8 cellular contexts compared by ENCODE assay signal in the genomic region with DNA sequence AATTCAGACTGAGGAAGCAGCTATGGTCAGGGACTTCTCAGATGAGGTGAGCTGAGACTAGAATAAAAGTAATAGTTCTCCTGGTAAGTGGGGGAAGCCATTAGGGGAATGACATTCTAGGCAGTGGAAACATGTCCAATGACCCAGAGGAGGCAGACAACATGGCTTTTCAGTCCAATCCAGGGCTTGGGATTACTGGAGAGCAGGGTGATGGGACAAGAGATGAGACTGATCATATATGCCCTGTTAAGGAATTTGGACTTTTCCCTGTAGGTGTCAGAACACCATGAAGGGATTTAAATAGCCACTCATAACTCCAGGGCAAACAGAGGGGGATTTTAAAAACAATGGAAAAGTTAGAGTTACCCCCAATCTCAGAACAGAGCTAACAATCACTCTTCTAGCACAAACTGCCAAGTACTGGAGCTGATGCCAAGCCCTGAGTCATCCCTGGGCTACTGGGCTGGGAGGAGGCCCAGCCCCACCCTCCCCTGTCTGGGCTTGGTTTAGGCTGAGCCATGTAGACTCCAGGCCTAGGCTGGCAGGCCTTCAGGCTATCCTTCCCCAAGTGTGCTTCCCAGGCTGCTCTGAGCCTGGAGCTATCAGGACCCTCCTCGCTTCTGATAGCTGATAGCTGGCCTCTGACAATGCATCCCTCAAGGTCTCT. TPM values are rescaled to one million over a fixed set of nuclear protein-coding genes. Genes with fewer than 3 reads are reported as not detected.
DNase-seq lines count a peak whose midpoint lies in the region; ATAC-seq and TF ChIP-seq lines count a peak whose summit lies in the region.

No MANE protein-coding gene starts in this region.

- intact Hi-C loops in body of pancreas (cut with DNase I): no loop called here

- TF ChIP-seq POLR2A in body of pancreas (IDR thresholded peaks at IDR 0.05) (no peak), suprapubic skin (IDR thresholded peaks at IDR 0.05) (no peak)

- TF ChIP-seq CTCF in body of pancreas (IDR thresholded peaks at IDR 0.05): no peak
- no peak for TF ChIP-seq CTCF in suprapubic skin (IDR thresholded peaks at IDR 0.05)

- peak; percentile 11 for DNase-seq in stimulated activated CD4-positive, alpha-beta T cell treated with anti-CD3 and anti-CD28 coated beads, Interleukin-1b, Interleukin-23, amount 100 ng/mL, for 48 hours
- no peak for DNase-seq in stimulated activated CD4-positive, alpha-beta T cell treated with anti-CD3 and anti-CD28 coated beads, Interleukin-2, amount 100 ng/mL, for 48 hours
- peak; percentile 64 to 85 (median 74) for DNase-seq in body of pancreas
- peak; percentile 81 to 88 for DNase-seq in suprapubic skin (ENCODE audit: low spot score in 2 of 2)
- no peak for DNase-seq in NCI-H1694 (lab: John Stamatoyannopoulos, UW)
- DNase-seq in SIG-M5 (lab: John Stamatoyannopoulos, UW): no peak

- no peaks in the 10 kb centered on the region for H3K27me3 ChIP-seq in body of pancreas
- H3K27me3 ChIP-seq in layer of hippocampus (ENCODE audit: control insufficient read depth, insufficient read depth, low read length): no peaks in the 10 kb centered on the region
- no peaks in the 10 kb centered on the region for H3K27me3 ChIP-seq in suprapubic skin

- H3K4me3 ChIP-seq in body of pancreas: no peak overlapping the region
- H3K4me3 ChIP-seq in suprapubic skin: no peak overlapping the region

- WGBS in body of pancreas, 2 donors: 40% methylated on average over 1 of the region's 1 CpG; no CpG with 5 or more reads in 1 of the 2 donors
- WGBS in suprapubic skin: no CpG with 5 or more reads among the region's 1 CpG

- peak; percentile 92 for ATAC-seq in body of pancreas
- no peak for ATAC-seq in GM21360 (IDR thresholded peaks at IDR 0.05; ENCODE audit: unreplicated experiment)

- no peak for TF ChIP-seq EP300 in suprapubic skin (IDR thresholded peaks at IDR 0.05)

- H3K27ac ChIP-seq in body of pancreas: peak overlapping the region in 3 of 4 donors; percentile 15 to 63 (median 59)
- H3K27ac ChIP-seq in layer of hippocampus (ENCODE audit: low read depth, low read length): peak overlapping the region; percentile 62
- peak overlapping the region; percentile 54 for H3K27ac ChIP-seq in suprapubic skin

- H3K9me3 ChIP-seq in body of pancreas (no peaks in the 10 kb centered on the region), suprapubic skin (no peaks in the 10 kb centered on the region)

- peaks cover 25% of the 10 kb centered on the region for H3K4me1 ChIP-seq in body of pancreas
- H3K4me1 ChIP-seq in suprapubic skin: peaks cover 29% of the 10 kb centered on the region

- no peaks in the 10 kb centered on the region for H3K36me3 ChIP-seq in body of pancreas (replicated peaks in 1 of 2; ENCODE audit: insufficient read depth in 1 of 2, low read depth in 2 of 2)
- H3K36me3 ChIP-seq in suprapubic skin: no peaks in the 10 kb centered on the region

RNA-seq across cellular contexts. Expression of a gene that starts 22.7 kb away (rescaled TPM):
- total RNA-seq in body of pancreas: 10 to 100 TPM; 49.1 to 50.8 TPM
- total RNA-seq in suprapubic skin: 100 to 1,000 TPM; 127 to 184 (median 169) TPM

Comparison
In these comparisons a context has a peak if more than half of its experiments do, and no peak if none do; other contexts are left out.
1. DNase-seq: peak in stimulated activated CD4-positive, alpha-beta T cell treated with anti-CD3 and anti-CD28 coated beads, Interleukin-1b, Interleukin-23, amount 100 ng/mL, for 48 hours (single experiment), body of pancreas (4 of 4) and suprapubic skin (2 of 2); none in stimulated activated CD4-positive, alpha-beta T cell treated with anti-CD3 and anti-CD28 coated beads, Interleukin-2, amount 100 ng/mL, for 48 hours (0 of 2), NCI-H1694 (single experiment) and SIG-M5 (single experiment).
2. Peak in every context shown above with its lines, with median percentiles within 50 percentile points of each other: H3K27ac ChIP-seq.